ENCODE assay signal across 13 cellular contexts in genomic region chr1:156262461-156263287, GRCh38. TPM values are rescaled to one million over a fixed set of nuclear protein-coding genes. Genes with fewer than 3 reads are reported as not detected.
DNase-seq lines count a peak whose midpoint lies in the region; ATAC-seq and TF ChIP-seq lines count a peak whose summit lies in the region.
"Had no signal": no experiment of that assay in that cellular context is flagged by ENCODE, and none has a peak within 500 bp of the region (broad histone marks: within the 10 kb centered on the region; RNA-seq: fewer than 3 reads in every experiment).

No MANE protein-coding gene starts in this region.

- H3K9me3 Mint-ChIP-seq in HFFc6, result no peaks in the 10 kb centered on the region
- H3K9me3 Mint-ChIP-seq: immature natural killer cell had no signal

- peak overlapping the region; percentile 86 for H3K27ac Mint-ChIP-seq in HFFc6

- H3K4me1 Mint-ChIP-seq in HFFc6 (ENCODE audit: low read depth), result peaks cover 34% of the 10 kb centered on the region

- no peak for ATAC-seq in GM18909 (IDR thresholded peaks at IDR 0.05; ENCODE audit: poor library complexity, unreplicated experiment)

- DNase-seq in AG08396 (ENCODE audit: low spot score) (peak; percentile 81), HFFc6 (peak; percentile 89), amniotic epithelial cell (ENCODE audit: low read depth) (peak; percentile 45), glomerular visceral epithelial cell (ENCODE audit: extremely low spot score) (peak; percentile 34), KBM-7 (no peak), NCI-H2081 treated with DMSO at 0.1 percent for 48 hours (lab: John Stamatoyannopoulos, UW) (no peak), mucosa of gallbladder (ENCODE audit: low spot score) (no peak)
- DNase-seq: effector CD8-positive, alpha-beta T cell; immature natural killer cell; NCI-H1092; NK-92 treated with Interleukin-12 subunit alpha and Interleukin-12 subunit beta, amount 100 ng/mL, for 24 hours; T-helper 9 cell had no signal

- H3K4me3 Mint-ChIP-seq in HFFc6, result peak overlapping the region; percentile 61
- H3K4me3 Mint-ChIP-seq: immature natural killer cell had no signal

- TF ChIP-seq CTCF in HFFc6 (IDR thresholded peaks at IDR 0.05), result no peak

- in situ Hi-C loops in KBM-7 (cut with MboI; ENCODE audit: low pct_unique_long_range_greater_than_20kb, low sequenced_read_pairs), result no loop called here

- peaks cover 2% of the 10 kb centered on the region; the same call in 1 of the 2 replicates for H3K27me3 Mint-ChIP-seq in HFFc6 (ENCODE audit: insufficient read depth)

- peaks cover 69% of the 10 kb centered on the region for H3K36me3 Mint-ChIP-seq in HFFc6 (ENCODE audit: low read depth)

RNA-seq across cellular contexts. Expression of gene PAQR6, which starts 14.8 kb away (rescaled TPM):
- total RNA-seq in HFFc6 (2021; fragmentation: NEBNext Ultra II Directional; extraction: Animal tissue kit (Norgen Biotek cat#: 25700)), result under 1 TPM; 0.45 to 0.65 (median 0.52) TPM
- 7.6 TPM for total RNA-seq in mucosa of gallbladder

RNA-seq across cellular contexts. Expression of gene SMG5, which starts 20.0 kb away (rescaled TPM):
- total RNA-seq in HFFc6 (2021; fragmentation: NEBNext Ultra II Directional; extraction: Animal tissue kit (Norgen Biotek cat#: 25700)), result 10 to 100 TPM; 46.8 to 56.5 (median 50.6) TPM
- total RNA-seq in mucosa of gallbladder, result 107 TPM

RNA-seq across cellular contexts. Expression of gene BGLAP, which starts 20.7 kb away (rescaled TPM):
- total RNA-seq in HFFc6 (2021; fragmentation: NEBNext Ultra II Directional; extraction: Animal tissue kit (Norgen Biotek cat#: 25700)), result under 1 TPM in 2 of 6 experiments, not detected in 4; 0.40 to 0.62 TPM
- 3.0 TPM for total RNA-seq in mucosa of gallbladder

RNA-seq across cellular contexts. Expression of gene TMEM79, which starts 21.5 kb away (rescaled TPM):
- 1 to 10 TPM; 2.0 to 2.7 (median 2.1) TPM for total RNA-seq in HFFc6 (2021; fragmentation: NEBNext Ultra II Directional; extraction: Animal tissue kit (Norgen Biotek cat#: 25700))
- total RNA-seq in mucosa of gallbladder, result 9.6 TPM

RNA-seq across cellular contexts. Expression of gene GLMP, which starts 32.8 kb away (rescaled TPM):
- total RNA-seq in HFFc6 (2021; fragmentation: NEBNext Ultra II Directional; extraction: Animal tissue kit (Norgen Biotek cat#: 25700)), result 10 to 100 TPM; 50.8 to 91.8 (median 87.4) TPM
- 67.1 TPM for total RNA-seq in mucosa of gallbladder

Comparison
In these comparisons a context has a peak if more than half of its experiments do, and no peak if none do; other contexts are left out.
1. DNase-seq: peak in AG08396 (single experiment), HFFc6 (single experiment), amniotic epithelial cell (single experiment) and glomerular visceral epithelial cell (single experiment); none in KBM-7 (single experiment), NCI-H2081 treated with DMSO at 0.1 percent for 48 hours (single experiment) and mucosa of gallbladder (single experiment).